ENCODE assay signal across 17 cellular contexts in the genomic region with DNA sequence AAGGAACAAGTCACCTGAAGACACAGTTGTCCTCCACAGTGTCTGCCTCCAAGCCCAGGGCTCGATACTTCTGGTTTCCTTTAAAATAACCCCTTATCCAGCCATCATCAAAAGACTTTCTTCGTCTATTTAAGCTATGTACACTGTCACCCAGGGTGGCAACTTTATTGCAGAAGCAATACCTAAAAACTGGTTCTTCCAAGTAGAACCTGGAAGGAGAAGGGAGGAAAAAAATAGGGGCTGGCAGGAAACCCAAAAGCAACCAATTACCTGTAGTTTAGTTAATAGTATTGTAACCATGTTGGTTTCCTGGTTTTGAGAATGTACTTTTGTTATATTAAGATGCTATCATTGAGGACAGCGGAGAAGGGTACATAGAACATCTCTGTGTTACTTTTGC. TPM values are rescaled to one million over a fixed set of nuclear protein-coding genes. Genes with fewer than 3 reads are reported as not detected.
DNase-seq lines count a peak whose midpoint lies in the region; ATAC-seq and TF ChIP-seq lines count a peak whose summit lies in the region.
"Had no signal": no experiment of that assay in that cellular context is flagged by ENCODE, and none has a peak within 500 bp of the region (broad histone marks: within the 10 kb centered on the region; RNA-seq: fewer than 3 reads in every experiment).

No MANE protein-coding gene starts in this region.

- H3K27me3 Mint-ChIP-seq in activated CD4-positive, alpha-beta memory T cell treated with anti-CD3 and anti-CD28 coated beads, Interleukin-2, amount 10 ng/mL, durations not matched to agents 7 days and 5 days, result peaks cover 17% of the 10 kb centered on the region

- H3K27me3 ChIP-seq in SK-N-SH (ENCODE audit: insufficient read depth), result no peaks in the 10 kb centered on the region
- H3K27me3 ChIP-seq in thoracic aorta (replicated peaks; ENCODE audit: insufficient read depth), result no peaks in the 10 kb centered on the region

- ATAC-seq in SK-N-SH treated with all-trans-retinoic acid at 6 μM for 48 hours, result no peak
- no peak for ATAC-seq in left lobe of liver
- no peak for ATAC-seq in thoracic aorta (ENCODE audit: insufficient number of reproducible peaks, low FRiP score, low read depth)
- ATAC-seq: CD8-positive, alpha-beta T cell had no signal

- no peak for TF ChIP-seq EP300 in SK-N-SH (IDR thresholded peaks at IDR 0.05; ENCODE audit: borderline replicate concordance in 1 of 2, low read depth in 1 of 2, low read length in 1 of 2)

- no peak for TF ChIP-seq POLR2A in erythroblast (IDR thresholded peaks at IDR 0.05; ENCODE audit: low read length)

- TF ChIP-seq CTCF in SK-N-SH (IDR thresholded peaks at IDR 0.05), result no peak
- TF ChIP-seq CTCF in VCaP (conservative IDR thresholded peaks at IDR 0.05), result no peak
- no peak for TF ChIP-seq CTCF in thoracic aorta (IDR thresholded peaks at IDR 0.05)

- H3K9me2 ChIP-seq in SK-N-SH, result no peaks in the 10 kb centered on the region

- H3K79me2 ChIP-seq in SK-N-SH (ENCODE audit: insufficient read depth), result peaks cover 78% of the 10 kb centered on the region

- H4K20me1 ChIP-seq in SK-N-SH (ENCODE audit: insufficient read depth), result no peaks in the 10 kb centered on the region

- H3K4me1 ChIP-seq in SK-N-SH (ENCODE audit: control insufficient read depth in 1 of 2, insufficient read depth in 2 of 2, low read depth in 1 of 2, low read length in 1 of 2), result peaks cover 27 to 44% of the 10 kb centered on the region in 2 experiments
- H3K4me1 ChIP-seq in thoracic aorta (ENCODE audit: control insufficient read depth in 1 of 2, low read depth in 2 of 2), result peaks cover 45 to 64% of the 10 kb centered on the region in 2 donors

- H2AFZ ChIP-seq in SK-N-SH (ENCODE audit: low read depth), result no peak overlapping the region

- WGBS in SK-N-SH (ENCODE audit: low lambda C conversion rate), result 92% methylated on average over 3 of the region's 3 CpGs

- no peaks in the 10 kb centered on the region for H3K9me3 Mint-ChIP-seq in activated CD4-positive, alpha-beta memory T cell treated with anti-CD3 and anti-CD28 coated beads, Interleukin-2, amount 10 ng/mL, durations not matched to agents 7 days and 5 days
- H3K9me3 Mint-ChIP-seq: CD14-positive monocyte; CD8-positive, alpha-beta T cell; H9 had no signal

- H3K9me3 ChIP-seq in SK-N-SH (no peaks in the 10 kb centered on the region), thoracic aorta (no peaks in the 10 kb centered on the region)

- no peaks in the 10 kb centered on the region for H3K4me1 Mint-ChIP-seq in activated CD4-positive, alpha-beta memory T cell treated with anti-CD3 and anti-CD28 coated beads, Interleukin-2, amount 10 ng/mL, durations not matched to agents 7 days and 5 days
- H3K4me1 Mint-ChIP-seq: CD14-positive monocyte had no signal

- H3K27ac ChIP-seq in SK-N-SH (ENCODE audit: low read depth in 2 of 2, low read length in 1 of 2) (peak overlapping the region; percentile 47 to 48; a peak in 2 of 4 replicates), VCaP (peak overlapping the region; percentile 8; the same call in 1 of the 2 replicates), thoracic aorta (peak overlapping the region; percentile 2 to 90)
- H3K27ac ChIP-seq: 22Rv1, HL-60 had no signal

- DNase-seq in SK-N-SH, result no peak
- peak; percentile 16 for DNase-seq in left lobe of liver (ENCODE audit: low spot score)
- DNase-seq in thoracic aorta (ENCODE audit: low spot score), result no peak
- DNase-seq in erythroblast (lab: John Stamatoyannopoulos, UW), result no peak
- no peak for DNase-seq in activated CD4-positive, alpha-beta memory T cell treated with anti-CD3 and anti-CD28 coated beads, Interleukin-2, amount 10 ng/mL, durations not matched to agents 7 days and 5 days
- no peak for DNase-seq in pons (ENCODE audit: low spot score)
- DNase-seq: CD8-positive, alpha-beta T cell; COR-L47; DMS153; DMS79 treated with DMSO at 0.1 percent for 48 hours; GOT3; H9 had no signal

- H3K36me3 ChIP-seq in SK-N-SH (replicated peaks in 1 of 2; ENCODE audit: control insufficient read depth in 1 of 2, insufficient read depth in 2 of 2, low read length in 1 of 2) (peaks cover 38% of the 10 kb centered on the region in 2 experiments), thoracic aorta (peaks cover 6% of the 10 kb centered on the region)

- CTCF ChIA-PET in SK-N-SH (lab: Yijun Ruan, JAX), result interaction anchor here (0.9 to 1.1 kb wide), 3 partner anchors 9 to 48 kb away, joined by 3 to 5 read pairs (median 5); no protein-coding TSS in a partner anchor
- CTCF ChIA-PET in activated CD4-positive, alpha-beta memory T cell treated with anti-CD3 and anti-CD28 coated beads, Interleukin-2, amount 10 ng/mL, durations not matched to agents 7 days and 5 days (lab: Charles Lee), result interaction anchor here (0.6 to 1.3 kb wide), 3 partner anchors 9 to 92 kb away, joined by 3 read pairs; no protein-coding TSS in a partner anchor

- H3K27ac Mint-ChIP-seq in activated CD4-positive, alpha-beta memory T cell treated with anti-CD3 and anti-CD28 coated beads, Interleukin-2, amount 10 ng/mL, durations not matched to agents 7 days and 5 days, result no peak overlapping the region
- H3K27ac Mint-ChIP-seq: CD14-positive monocyte; CD8-positive, alpha-beta T cell had no signal

- no peaks in the 10 kb centered on the region for H3K36me3 Mint-ChIP-seq in activated CD4-positive, alpha-beta memory T cell treated with anti-CD3 and anti-CD28 coated beads, Interleukin-2, amount 10 ng/mL, durations not matched to agents 7 days and 5 days (ENCODE audit: low read depth)
- H3K36me3 Mint-ChIP-seq: CD14-positive monocyte; CD8-positive, alpha-beta T cell had no signal

- TF ChIP-seq RAD21 in SK-N-SH (IDR thresholded peaks at IDR 0.05; ENCODE audit: low read length), result no peak

- H3K9ac ChIP-seq in SK-N-SH, result no peak overlapping the region

- no peak overlapping the region for H3K4me3 Mint-ChIP-seq in activated CD4-positive, alpha-beta memory T cell treated with anti-CD3 and anti-CD28 coated beads, Interleukin-2, amount 10 ng/mL, durations not matched to agents 7 days and 5 days
- H3K4me3 Mint-ChIP-seq: CD14-positive monocyte; CD8-positive, alpha-beta T cell; H9 had no signal

- peaks cover 5% of the 10 kb centered on the region for H3F3A ChIP-seq in SK-N-SH (replicated peaks; ENCODE audit: insufficient read depth)

- no peak overlapping the region for H3K4me2 ChIP-seq in SK-N-SH

- POLR2A ChIA-PET in SK-N-SH (lab: Yijun Ruan, JAX), result no interaction called here
- POLR2A ChIA-PET in activated CD4-positive, alpha-beta memory T cell treated with anti-CD3 and anti-CD28 coated beads, Interleukin-2, amount 10 ng/mL, durations not matched to agents 7 days and 5 days (lab: Charles Lee), result no interaction called here

- H3K4me3 ChIP-seq in SK-N-SH (ENCODE audit: low read depth in 2 of 2, low read length in 1 of 2) (no peak overlapping the region), thoracic aorta (no peak overlapping the region)

TF ChIP-seq in SK-N-SH, 30 proteins besides CTCF, POLR2A, EP300 and RAD21 (continues in another document):
- TF ChIP-seq CHD2 (IDR thresholded peaks at IDR 0.05; ENCODE audit: low read length, partially characterized antibody) (no peak), MEF2A (IDR thresholded peaks at IDR 0.05; ENCODE audit: borderline replicate concordance, low read depth) (no peak), MXI1 (IDR thresholded peaks at IDR 0.05; ENCODE audit: low read depth, low read length) (no peak)
- TF ChIP-seq, protein P1, sequence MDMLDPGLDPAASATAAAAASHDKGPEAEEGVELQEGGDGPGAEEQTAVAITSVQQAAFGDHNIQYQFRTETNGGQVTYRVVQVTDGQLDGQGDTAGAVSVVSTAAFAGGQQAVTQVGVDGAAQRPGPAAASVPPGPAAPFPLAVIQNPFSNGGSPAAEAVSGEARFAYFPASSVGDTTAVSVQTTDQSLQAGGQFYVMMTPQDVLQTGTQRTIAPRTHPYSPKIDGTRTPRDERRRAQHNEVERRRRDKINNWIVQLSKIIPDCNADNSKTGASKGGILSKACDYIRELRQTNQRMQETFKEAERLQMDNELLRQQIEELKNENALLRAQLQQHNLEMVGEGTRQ (IDR thresholded peaks at IDR 0.05; ENCODE audit: borderline replicate concordance, low read depth, low read length), result no peak

TF ChIP-seq in SK-N-SH treated with all-trans-retinoic acid at 6 μM for 48 hours, 23 proteins besides CTCF, POLR2A, EP300 and RAD21 (continues in another document):
- TF ChIP-seq, protein P2, sequence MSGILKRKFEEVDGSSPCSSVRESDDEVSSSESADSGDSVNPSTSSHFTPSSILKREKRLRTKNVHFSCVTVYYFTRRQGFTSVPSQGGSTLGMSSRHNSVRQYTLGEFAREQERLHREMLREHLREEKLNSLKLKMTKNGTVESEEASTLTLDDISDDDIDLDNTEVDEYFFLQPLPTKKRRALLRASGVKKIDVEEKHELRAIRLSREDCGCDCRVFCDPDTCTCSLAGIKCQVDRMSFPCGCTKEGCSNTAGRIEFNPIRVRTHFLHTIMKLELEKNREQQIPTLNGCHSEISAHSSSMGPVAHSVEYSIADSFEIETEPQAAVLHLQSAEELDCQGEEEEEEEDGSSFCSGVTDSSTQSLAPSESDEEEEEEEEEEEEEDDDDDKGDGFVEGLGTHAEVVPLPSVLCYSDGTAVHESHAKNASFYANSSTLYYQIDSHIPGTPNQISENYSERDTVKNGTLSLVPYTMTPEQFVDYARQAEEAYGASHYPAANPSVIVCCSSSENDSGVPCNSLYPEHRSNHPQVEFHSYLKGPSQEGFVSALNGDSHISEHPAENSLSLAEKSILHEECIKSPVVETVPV (CRISPR knock-in tag; IDR thresholded peaks at IDR 0.05), result no peak
- TF ChIP-seq GLIS3 (CRISPR knock-in tag; IDR thresholded peaks at IDR 0.05), result no peak
- no peak for TF ChIP-seq ZC3H10 (CRISPR knock-in tag; IDR thresholded peaks at IDR 0.05)
- no peak for TF ChIP-seq PPARA (CRISPR knock-in tag; IDR thresholded peaks at IDR 0.05; ENCODE audit: borderline replicate concordance)
- no peak for TF ChIP-seq BACH2 (CRISPR knock-in tag; IDR thresholded peaks at IDR 0.05; ENCODE audit: borderline replicate concordance)

RNA-seq across cellular contexts. Expression of a gene that starts 33.7 kb away (rescaled TPM):
- 328 and 481 TPM in 2 replicates for polyA plus RNA-seq in SK-N-SH (2012; rRNA removed)
- 217 and 321 TPM in 2 replicates for polyA plus RNA-seq in SK-N-SH (2012; cell fraction: cytosol; rRNA removed)
- polyA plus RNA-seq in SK-N-SH (2012; cell fraction: nucleus; rRNA removed), result 338 and 344 TPM in 2 replicates
- 74.7 TPM for total RNA-seq in left lobe of liver
- 100 to 1,000 TPM; 576 to 592 TPM for total RNA-seq in thoracic aorta
- under 1 TPM; 0.05 to 0.40 TPM for total RNA-seq in activated CD4-positive, alpha-beta memory T cell treated with anti-CD3 and anti-CD28 coated beads, Interleukin-2, amount 10 ng/mL, durations not matched to agents 7 days and 5 days

Comparison
In these comparisons a context has a peak if more than half of its experiments do, and no peak if none do; other contexts are left out.
1. RNA of a gene that starts 33.7 kb away (total RNA-seq): 576 to 592 TPM in thoracic aorta and 74.7 TPM in left lobe of liver (single experiment); 0.05 to 0.40 TPM in activated CD4-positive, alpha-beta memory T cell treated with anti-CD3 and anti-CD28 coated beads, Interleukin-2, amount 10 ng/mL, durations not matched to agents 7 days and 5 days; every median in the first group is over 10 times any median in the second.
2. Peak in every context shown above with its lines, with median percentiles within 50 percentile points of each other: H3K27ac ChIP-seq.